ENCODE assay signal across 16 cellular contexts in genomic region chr16:67884-68789, GRCh38. TPM values are rescaled to one million over a fixed set of nuclear protein-coding genes. Genes with fewer than 3 reads are reported as not detected.
DNase-seq lines count a peak whose midpoint lies in the region; ATAC-seq, FAIRE-seq and TF ChIP-seq lines count a peak whose summit lies in the region.
"Had no signal": no experiment of that assay in that cellular context is flagged by ENCODE, and none has a peak within 500 bp of the region (broad histone marks: within the 10 kb centered on the region; RNA-seq: fewer than 3 reads in every experiment).

No MANE protein-coding gene starts in this region.

- no peak for ATAC-seq in HepG2
- no peak for ATAC-seq in naive thymus-derived CD8-positive, alpha-beta T cell
- ATAC-seq: activated T-cell treated with anti-CD3 and anti-CD28 coated beads, Interleukin-2, amount 50 U/mL, for 72 hours had no signal

- H3K79me2 ChIP-seq in HepG2 (ENCODE audit: insufficient read depth, low read length) = no peaks in the 10 kb centered on the region
- peaks cover 64% of the 10 kb centered on the region for H3K79me2 ChIP-seq in smooth muscle cell (ENCODE audit: low read depth)

- peak; percentile 69 for DNase-seq in ecto neural progenitor cell (ENCODE audit: low spot score)
- DNase-seq in HepG2 (ENCODE audit: low spot score) = no peak
- no peak for DNase-seq in smooth muscle cell (lab: John Stamatoyannopoulos, UW; ENCODE audit: unreplicated experiment)
- DNase-seq in NCI-H345 (lab: John Stamatoyannopoulos, UW) = no peak
- no peak for DNase-seq in naive thymus-derived CD8-positive, alpha-beta T cell
- DNase-seq in NCI-H446 treated with DMSO at 0.1 percent for 48 hours (lab: John Stamatoyannopoulos, UW) = no peak
- DNase-seq in NOMO-1 treated with DMSO at 0.1 percent for 48 hours (lab: John Stamatoyannopoulos, UW; ENCODE audit: unreplicated experiment) = no peak
- DNase-seq: activated CD4-positive, alpha-beta T cell treated with anti-CD3 and anti-CD28 coated beads, Interleukin-2, amount 50 U/mL, for 1 hour; activated T-cell treated with anti-CD3 and anti-CD28 coated beads, Interleukin-2, amount 50 U/mL, for 72 hours; stimulated activated CD4-positive, alpha-beta T cell treated with anti-CD3 and anti-CD28 coated beads, Interleukin-2, amount 100 ng/mL, for 24 hours; T-helper 1 cell had no signal

- BruUV-seq in HepG2 (replicated peaks; lab: Mats Ljungman, UMichigan) = no TSS peak

- H3K27ac Mint-ChIP-seq in naive thymus-derived CD8-positive, alpha-beta T cell = no peak overlapping the region
- H3K27ac Mint-ChIP-seq: activated T-cell treated with anti-CD3 and anti-CD28 coated beads, Interleukin-2, amount 50 U/mL, for 72 hours; B cell had no signal

- POLR2A ChIA-PET in HepG2 (lab: Yijun Ruan, JAX) = no interaction called here
- POLR2A ChIA-PET in naive thymus-derived CD8-positive, alpha-beta T cell (lab: Charles Lee) = no interaction called here

- peak overlapping the region; percentile 7 for H3K9ac ChIP-seq in HUES6 (ENCODE audit: low read length)
- no peak overlapping the region for H3K9ac ChIP-seq in HepG2 (ENCODE audit: insufficient read depth, low read depth, low read length)
- H3K9ac ChIP-seq in smooth muscle cell (ENCODE audit: low read depth) = peak overlapping the region; percentile 28

- peaks cover 0 to 3% (median 0%) of the 10 kb centered on the region in 3 donors for H3K36me3 Mint-ChIP-seq in naive thymus-derived CD8-positive, alpha-beta T cell

- no peak overlapping the region for H3K4me3 Mint-ChIP-seq in naive thymus-derived CD8-positive, alpha-beta T cell
- H3K4me3 Mint-ChIP-seq: activated T-cell treated with anti-CD3 and anti-CD28 coated beads, Interleukin-2, amount 50 U/mL, for 72 hours; B cell had no signal

- H3K27me3 Mint-ChIP-seq in naive thymus-derived CD8-positive, alpha-beta T cell = peaks cover 11 to 34% (median 15%) of the 10 kb centered on the region in 5 donors

- no peak for TF ChIP-seq POLR2A in HepG2 (IDR thresholded peaks at IDR 0.05; ENCODE audit: insufficient read depth in 1 of 2, low read depth in 2 of 2, low read length in 2 of 2)

- TF ChIP-seq CTCF in HepG2 (CRISPR knock-in tag; IDR thresholded peaks at IDR 0.05) (no peak), smooth muscle cell (IDR thresholded peaks at IDR 0.05; ENCODE audit: borderline replicate concordance, insufficient read depth, poor library complexity, severe bottlenecking) (no peak)

- H3K36me3 ChIP-seq in HUES6 (ENCODE audit: control insufficient read depth, insufficient read depth, low read length) = peaks cover 20% of the 10 kb centered on the region
- H3K36me3 ChIP-seq in HepG2 (replicated peaks in 1 of 2; ENCODE audit: control insufficient read depth in 1 of 2, insufficient read depth in 2 of 2, low read length in 2 of 2) = no peaks in the 10 kb centered on the region
- H3K36me3 ChIP-seq in smooth muscle cell (ENCODE audit: low read depth) = no peaks in the 10 kb centered on the region

- H2AFZ ChIP-seq in HepG2 (ENCODE audit: low read length) (no peak overlapping the region), smooth muscle cell (ENCODE audit: low read depth) (no peak overlapping the region)

- peaks cover 58% of the 10 kb centered on the region for H3K4me1 ChIP-seq in HUES6 (ENCODE audit: control insufficient read depth, insufficient read depth, low read length)
- H3K4me1 ChIP-seq in HepG2 (ENCODE audit: insufficient read depth, low read length) = peaks cover 62% of the 10 kb centered on the region
- peaks cover 29% of the 10 kb centered on the region for H3K4me1 ChIP-seq in smooth muscle cell (ENCODE audit: low read depth)

- FAIRE-seq in HepG2 (lab: Jason Lieb, UNC) = no peak
- FAIRE-seq: GM12892 had no signal

- no peaks in the 10 kb centered on the region for H3K9me3 ChIP-seq in HUES6 (ENCODE audit: control insufficient read depth, insufficient read depth, low read depth, low read length)
- no peaks in the 10 kb centered on the region for H3K9me3 ChIP-seq in HepG2 (ENCODE audit: low read length)
- H3K9me3 ChIP-seq in smooth muscle cell (replicated peaks; ENCODE audit: low read depth) = no peaks in the 10 kb centered on the region

- no peak for TF ChIP-seq EP300 in HepG2 (IDR thresholded peaks at IDR 0.05; ENCODE audit: low read depth in 2 of 2, low read length in 2 of 2)
- no peak for TF ChIP-seq EP300 in HepG2 (CRISPR knock-in tag; IDR thresholded peaks at IDR 0.05; ENCODE audit: borderline replicate concordance)

- no peaks in the 10 kb centered on the region for H3K27me3 ChIP-seq in HUES6 (ENCODE audit: control insufficient read depth, insufficient read depth, low read length)
- 0 out of 5 replicates have a peak, but pooled peaks cover 0 to 3% of the 10 kb centered on the region in 2 experiments for H3K27me3 ChIP-seq in HepG2 (ENCODE audit: control insufficient read depth in 1 of 2, insufficient read depth in 2 of 2, low read length in 2 of 2)
- H3K27me3 ChIP-seq in smooth muscle cell (ENCODE audit: low read depth) = no peaks in the 10 kb centered on the region

- H3K4me2 ChIP-seq in HepG2 (ENCODE audit: low read depth, low read length) (peak overlapping the region; percentile 29; the same call in 1 of the 2 replicates), smooth muscle cell (peak overlapping the region; percentile 65)

- 53% methylated on average over 11 of the region's 27 CpGs for WGBS in HepG2 (ENCODE audit: low lambda C conversion rate)
- WGBS in smooth muscle cell (ENCODE audit: low lambda C conversion rate) = 72% methylated on average over 26 of the region's 27 CpGs

- H4K20me1 ChIP-seq in HepG2 (ENCODE audit: insufficient read depth, low read length) (peaks cover 9% of the 10 kb centered on the region; the same call in 1 of the 2 replicates), smooth muscle cell (ENCODE audit: low read depth) (peaks cover 82% of the 10 kb centered on the region)

- in situ Hi-C loops in HepG2 (cut with HindIII; ENCODE audit: extremely low pct_ligation_motif_present, low pct_unique_long_range_greater_than_20kb) = no loop called here

- CTCF ChIA-PET in HepG2 (lab: Yijun Ruan, JAX; ENCODE audit: low intra/inter-chr PET ratio, low total read pairs) = interaction anchor here (5.1 kb wide), 1 partner anchor 27 kb away, joined by 155 read pairs; no protein-coding TSS in a partner anchor

- H3K9me3 Mint-ChIP-seq in naive thymus-derived CD8-positive, alpha-beta T cell = no peaks in the 10 kb centered on the region
- H3K9me3 Mint-ChIP-seq: activated T-cell treated with anti-CD3 and anti-CD28 coated beads, Interleukin-2, amount 50 U/mL, for 72 hours had no signal

- intact Hi-C loops in HepG2 (cut with micrococcal nuclease; ENCODE audit: unreplicated experiment) = no loop called here

- H3F3A ChIP-seq in smooth muscle cell (ENCODE audit: low read depth) = no peaks in the 10 kb centered on the region

- H3K27ac ChIP-seq in HUES6 (ENCODE audit: low read depth, low read length) (no peak overlapping the region; the same call in 1 of the 2 replicates), HepG2 (ENCODE audit: extremely low read length, insufficient read depth, low read length) (no peak overlapping the region), smooth muscle cell (ENCODE audit: low read depth) (peak overlapping the region; percentile 35)
- H3K27ac ChIP-seq: HL-60 had no signal

- H3K4me3 ChIP-seq in HUES6 (ENCODE audit: low read depth, low read length) (no peak overlapping the region), HepG2 (replicated peaks in 1 of 3; ENCODE audit: insufficient read depth in 1 of 3, low read depth in 2 of 3, low read length in 3 of 3) (no peak overlapping the region; a peak in 1 of 6 replicates), smooth muscle cell (no peak overlapping the region)
- H3K4me3 ChIP-seq: lung had no signal

- TF ChIP-seq RAD21 in HepG2 (CRISPR knock-in tag; IDR thresholded peaks at IDR 0.05) = no peak

- H3K4me1 Mint-ChIP-seq in naive thymus-derived CD8-positive, alpha-beta T cell = peaks cover 6 to 10% (median 7%) of the 10 kb centered on the region in 4 donors

RNA-seq across cellular contexts. Expression of gene RHBDF1, which starts 4.3 kb away (rescaled TPM):
- 1.8 and 5.4 TPM in 2 replicates for total RNA-seq in HepG2 (2016; rRNA removed; fragmentation: Illumina TruSeq; extraction: Trizol)
- total RNA-seq in HepG2 (2016; cell fraction: cytosol; rRNA removed; fragmentation: Illumina TruSeq; extraction: Trizol; ENCODE audit: low read depth) = 0.81 and 1.8 TPM in 2 replicates
- 1.4 and 5.9 TPM in 2 replicates for total RNA-seq in HepG2 (2016; cell fraction: insoluble cytoplasmic fraction; rRNA removed; fragmentation: Illumina TruSeq; extraction: Trizol)
- total RNA-seq in HepG2 (2016; cell fraction: membrane; rRNA removed; fragmentation: Illumina TruSeq; extraction: Trizol) = 0.96 and 1.5 TPM in 2 replicates
- 6.4 and 8.4 TPM in 2 replicates for total RNA-seq in HepG2 (2016; cell fraction: nucleus; rRNA removed; fragmentation: Illumina TruSeq; extraction: Trizol)
- polyA plus RNA-seq in HepG2 (2011; rRNA removed) = 26.9 and 28.1 TPM in 2 replicates
- polyA plus RNA-seq in HepG2 (2011; cell fraction: cytosol; rRNA removed) = 8.5 and 9.9 TPM in 2 replicates
- polyA plus RNA-seq in HepG2 (2011; cell fraction: nucleus; rRNA removed) = 199 and 238 TPM in 2 replicates
- polyA plus RNA-seq in HepG2 (2012) = 4.3 and 9.2 TPM in 2 replicates
- polyA plus RNA-seq in HepG2 (2016; cell fraction: cytosol; fragmentation: Illumina TruSeq; extraction: Trizol; ENCODE audit: low read depth) = 0.72 and 0.88 TPM in 2 replicates
- polyA plus RNA-seq in HepG2 (2016; cell fraction: insoluble cytoplasmic fraction; fragmentation: Illumina TruSeq; extraction: Trizol; ENCODE audit: low read depth) = 1.7 and 2.1 TPM in 2 replicates
- polyA plus RNA-seq in HepG2 (2016; cell fraction: membrane; fragmentation: Illumina TruSeq; extraction: Trizol; ENCODE audit: low read depth) = 1.1 and 1.3 TPM in 2 replicates
- polyA plus RNA-seq in HepG2 (2016; cell fraction: nucleus; fragmentation: Illumina TruSeq; extraction: Trizol; ENCODE audit: insufficient read depth, low read depth) = 26.0 and 29.9 TPM in 2 replicates
- 10.2 and 17.2 TPM in 2 replicates for polyA minus RNA-seq in HepG2 (2011; rRNA and poly(A)+ RNA removed; ENCODE audit: low replicate concordance)
- 4.0 and 4.5 TPM in 2 replicates for polyA minus RNA-seq in HepG2 (2011; cell fraction: cytosol; rRNA and poly(A)+ RNA removed)
- polyA minus RNA-seq in HepG2 (2011; cell fraction: nucleus; rRNA and poly(A)+ RNA removed) = 18.3 and 18.5 TPM in 2 replicates
- 38.2 and 41.4 TPM in 2 replicates for total RNA-seq in smooth muscle cell
- 68.0 and 84.9 TPM in 2 replicates for polyA plus RNA-seq in smooth muscle cell
- not detected for total RNA-seq in naive thymus-derived CD8-positive, alpha-beta T cell
- polyA plus RNA-seq in naive thymus-derived CD8-positive, alpha-beta T cell = under 1 TPM in 1 of 3 donors, not detected in 2; 0.50 TPM

RNA-seq across cellular contexts. Expression of gene MPG, which starts 9.9 kb away (rescaled TPM):
- total RNA-seq in HepG2 (2016; rRNA removed; fragmentation: Illumina TruSeq; extraction: Trizol) (56.4 and 62.5 TPM in 2 replicates), smooth muscle cell (73.8 and 84.7 TPM in 2 replicates)
- 46.3 and 53.1 TPM in 2 replicates for total RNA-seq in HepG2 (2016; cell fraction: cytosol; rRNA removed; fragmentation: Illumina TruSeq; extraction: Trizol; ENCODE audit: low read depth)
- total RNA-seq in HepG2 (2016; cell fraction: insoluble cytoplasmic fraction; rRNA removed; fragmentation: Illumina TruSeq; extraction: Trizol) = 55.9 and 64.7 TPM in 2 replicates
- total RNA-seq in HepG2 (2016; cell fraction: membrane; rRNA removed; fragmentation: Illumina TruSeq; extraction: Trizol) = 57.4 and 76.0 TPM in 2 replicates
- 33.2 and 35.5 TPM in 2 replicates for total RNA-seq in HepG2 (2016; cell fraction: nucleus; rRNA removed; fragmentation: Illumina TruSeq; extraction: Trizol)
- polyA plus RNA-seq in HepG2 (2011; rRNA removed) (59.1 and 74.2 TPM in 2 replicates), smooth muscle cell (104 and 120 TPM in 2 replicates)
- polyA plus RNA-seq in HepG2 (2011; cell fraction: cytosol; rRNA removed) = 62.1 and 108 TPM in 2 replicates
- polyA plus RNA-seq in HepG2 (2011; cell fraction: nucleus; rRNA removed) = 58.8 and 62.5 TPM in 2 replicates
- 30.3 and 43.2 TPM in 2 replicates for polyA plus RNA-seq in HepG2 (2012)
- 53.6 and 59.3 TPM in 2 replicates for polyA plus RNA-seq in HepG2 (2016; cell fraction: cytosol; fragmentation: Illumina TruSeq; extraction: Trizol; ENCODE audit: low read depth)
- polyA plus RNA-seq in HepG2 (2016; cell fraction: insoluble cytoplasmic fraction; fragmentation: Illumina TruSeq; extraction: Trizol; ENCODE audit: low read depth) = 53.6 and 58.3 TPM in 2 replicates
- polyA plus RNA-seq in HepG2 (2016; cell fraction: membrane; fragmentation: Illumina TruSeq; extraction: Trizol; ENCODE audit: low read depth) = 56.7 and 61.4 TPM in 2 replicates
- 53.3 and 60.6 TPM in 2 replicates for polyA plus RNA-seq in HepG2 (2016; cell fraction: nucleus; fragmentation: Illumina TruSeq; extraction: Trizol; ENCODE audit: insufficient read depth, low read depth)
- polyA minus RNA-seq in HepG2 (2011; rRNA and poly(A)+ RNA removed; ENCODE audit: low replicate concordance) = 22.4 and 34.8 TPM in 2 replicates
- 27.0 and 35.2 TPM in 2 replicates for polyA minus RNA-seq in HepG2 (2011; cell fraction: cytosol; rRNA and poly(A)+ RNA removed)
- polyA minus RNA-seq in HepG2 (2011; cell fraction: nucleus; rRNA and poly(A)+ RNA removed) = 5.8 and 10.3 TPM in 2 replicates
- 10 to 100 TPM; 24.5 to 27.2 TPM for total RNA-seq in naive thymus-derived CD8-positive, alpha-beta T cell
- polyA plus RNA-seq in naive thymus-derived CD8-positive, alpha-beta T cell = 10 to 100 TPM; 46.0 to 57.7 (median 51.8) TPM

RNA-seq across cellular contexts. Expression of gene SNRNP25, which starts 14.5 kb away (rescaled TPM):
- total RNA-seq in HepG2 (2016; rRNA removed; fragmentation: Illumina TruSeq; extraction: Trizol) (97.4 and 103 TPM in 2 replicates), smooth muscle cell (20.1 and 21.4 TPM in 2 replicates)
- total RNA-seq in HepG2 (2016; cell fraction: cytosol; rRNA removed; fragmentation: Illumina TruSeq; extraction: Trizol; ENCODE audit: low read depth) = 131 and 159 TPM in 2 replicates
- total RNA-seq in HepG2 (2016; cell fraction: insoluble cytoplasmic fraction; rRNA removed; fragmentation: Illumina TruSeq; extraction: Trizol) = 98.3 and 99.2 TPM in 2 replicates
- total RNA-seq in HepG2 (2016; cell fraction: membrane; rRNA removed; fragmentation: Illumina TruSeq; extraction: Trizol) = 209 and 211 TPM in 2 replicates
- total RNA-seq in HepG2 (2016; cell fraction: nucleus; rRNA removed; fragmentation: Illumina TruSeq; extraction: Trizol) = 35.7 and 35.9 TPM in 2 replicates
- polyA plus RNA-seq in HepG2 (2011; rRNA removed) (26.5 and 34.1 TPM in 2 replicates), smooth muscle cell (45.9 and 48.2 TPM in 2 replicates)
- 30.0 and 42.1 TPM in 2 replicates for polyA plus RNA-seq in HepG2 (2011; cell fraction: cytosol; rRNA removed)
- 14.5 and 15.2 TPM in 2 replicates for polyA plus RNA-seq in HepG2 (2011; cell fraction: nucleus; rRNA removed)
- 20.6 and 26.4 TPM in 2 replicates for polyA plus RNA-seq in HepG2 (2012)
- polyA plus RNA-seq in HepG2 (2016; cell fraction: cytosol; fragmentation: Illumina TruSeq; extraction: Trizol; ENCODE audit: low read depth) = 174 and 209 TPM in 2 replicates
- 104 and 113 TPM in 2 replicates for polyA plus RNA-seq in HepG2 (2016; cell fraction: insoluble cytoplasmic fraction; fragmentation: Illumina TruSeq; extraction: Trizol; ENCODE audit: low read depth)
- polyA plus RNA-seq in HepG2 (2016; cell fraction: membrane; fragmentation: Illumina TruSeq; extraction: Trizol; ENCODE audit: low read depth) = 222 and 223 TPM in 2 replicates
- polyA plus RNA-seq in HepG2 (2016; cell fraction: nucleus; fragmentation: Illumina TruSeq; extraction: Trizol; ENCODE audit: insufficient read depth, low read depth) = 66.9 and 75.9 TPM in 2 replicates
- polyA minus RNA-seq in HepG2 (2011; rRNA and poly(A)+ RNA removed; ENCODE audit: low replicate concordance) = 12.7 and 34.1 TPM in 2 replicates
- 4.7 and 7.8 TPM in 2 replicates for polyA minus RNA-seq in HepG2 (2011; cell fraction: cytosol; rRNA and poly(A)+ RNA removed)
- polyA minus RNA-seq in HepG2 (2011; cell fraction: nucleus; rRNA and poly(A)+ RNA removed) = 7.2 and 9.5 TPM in 2 replicates
- total RNA-seq in naive thymus-derived CD8-positive, alpha-beta T cell = 10 to 100 TPM in 1 of 2 experiments, 1 to 10 TPM in 1; 9.5 to 11.3 TPM
- 10 to 100 TPM; 20.2 to 30.2 (median 22.3) TPM for polyA plus RNA-seq in naive thymus-derived CD8-positive, alpha-beta T cell

RNA-seq across cellular contexts. Expression of gene POLR3K, which starts 14.7 kb away (rescaled TPM):
- total RNA-seq in HepG2 (2016; rRNA removed; fragmentation: Illumina TruSeq; extraction: Trizol) (18.8 and 22.4 TPM in 2 replicates), smooth muscle cell (2.1 and 2.9 TPM in 2 replicates)
- total RNA-seq in HepG2 (2016; cell fraction: cytosol; rRNA removed; fragmentation: Illumina TruSeq; extraction: Trizol; ENCODE audit: low read depth) = 10.0 and 10.3 TPM in 2 replicates
- 19.8 and 23.7 TPM in 2 replicates for total RNA-seq in HepG2 (2016; cell fraction: insoluble cytoplasmic fraction; rRNA removed; fragmentation: Illumina TruSeq; extraction: Trizol)
- total RNA-seq in HepG2 (2016; cell fraction: membrane; rRNA removed; fragmentation: Illumina TruSeq; extraction: Trizol) = 11.2 and 12.8 TPM in 2 replicates
- total RNA-seq in HepG2 (2016; cell fraction: nucleus; rRNA removed; fragmentation: Illumina TruSeq; extraction: Trizol) = 8.8 and 11.3 TPM in 2 replicates
- polyA plus RNA-seq in HepG2 (2011; rRNA removed) (14.8 TPM in 2 replicates), smooth muscle cell (10.5 and 11.1 TPM in 2 replicates)
- polyA plus RNA-seq in HepG2 (2011; cell fraction: cytosol; rRNA removed) = 22.5 and 26.6 TPM in 2 replicates
- polyA plus RNA-seq in HepG2 (2011; cell fraction: nucleus; rRNA removed) = 10.5 and 11.1 TPM in 2 replicates
- polyA plus RNA-seq in HepG2 (2012) = 14.3 and 17.5 TPM in 2 replicates
- polyA plus RNA-seq in HepG2 (2016; cell fraction: cytosol; fragmentation: Illumina TruSeq; extraction: Trizol; ENCODE audit: low read depth) = 9.1 and 9.8 TPM in 2 replicates
- polyA plus RNA-seq in HepG2 (2016; cell fraction: insoluble cytoplasmic fraction; fragmentation: Illumina TruSeq; extraction: Trizol; ENCODE audit: low read depth) = 34.2 and 38.7 TPM in 2 replicates
- polyA plus RNA-seq in HepG2 (2016; cell fraction: membrane; fragmentation: Illumina TruSeq; extraction: Trizol; ENCODE audit: low read depth) = 11.8 and 11.9 TPM in 2 replicates
- polyA plus RNA-seq in HepG2 (2016; cell fraction: nucleus; fragmentation: Illumina TruSeq; extraction: Trizol; ENCODE audit: insufficient read depth, low read depth) = 18.2 and 22.9 TPM in 2 replicates
- 15.9 and 48.0 TPM in 2 replicates for polyA minus RNA-seq in HepG2 (2011; rRNA and poly(A)+ RNA removed; ENCODE audit: low replicate concordance)
- 5.5 and 7.7 TPM in 2 replicates for polyA minus RNA-seq in HepG2 (2011; cell fraction: cytosol; rRNA and poly(A)+ RNA removed)
- polyA minus RNA-seq in HepG2 (2011; cell fraction: nucleus; rRNA and poly(A)+ RNA removed) = 8.8 and 10.9 TPM in 2 replicates
- 10 to 100 TPM; 16.2 to 17.1 TPM for total RNA-seq in naive thymus-derived CD8-positive, alpha-beta T cell
- 10 to 100 TPM; 20.9 to 29.5 (median 23.1) TPM for polyA plus RNA-seq in naive thymus-derived CD8-positive, alpha-beta T cell
